Comparison of ENCODE assay signal across 31 cellular contexts in genomic region chr12:57992001-57992400, GRCh38.
"Had no signal": no experiment of that assay in that cellular context is flagged by ENCODE, and none has a peak within 500 bp of the region (broad histone marks: within the 10 kb centered on the region; RNA-seq: fewer than 3 reads in every experiment).

No MANE protein-coding gene starts in this region.

- ATAC-seq: activated CD8-positive, alpha-beta T cell treated with anti-CD3 and anti-CD28 coated beads for 36 hours; activated T-cell treated with anti-CD3 and anti-CD28 coated beads, Interleukin-2, amount 50 U/mL, for 4 hours; activated T-helper 17 cell treated with anti-CD3 and anti-CD28 coated beads, Interleukin-2, amount 50 U/mL, for 72 hours; esophagus mucosa; heart left ventricle; T-helper 17 cell had no signal

- H3K27me3 Mint-ChIP-seq: activated CD4-positive, alpha-beta T cell treated with anti-CD3 and anti-CD28 coated beads, Interleukin-2, amount 10 ng/mL, durations not matched to agents 7 days and 5 days; dendritic cell treated with granulocyte-macrophage colony-stimulating factor and Interleukin-4, amounts not matched to agents 40 ng/mL and 50 ng/mL, for 4 days had no signal

- H3K4me1 Mint-ChIP-seq: activated CD4-positive, alpha-beta T cell treated with anti-CD3 and anti-CD28 coated beads, Interleukin-2, amount 10 ng/mL, durations not matched to agents 7 days and 5 days; activated T-helper 17 cell treated with anti-CD3 and anti-CD28 coated beads, Interleukin-2, amount 50 U/mL, for 72 hours; central memory CD8-positive, alpha-beta T cell; T-helper 17 cell had no signal

- H3K4me1 ChIP-seq: heart left ventricle had no signal

- H3K27ac ChIP-seq: brain microvascular endothelial cell, coronary artery, dorsolateral prefrontal cortex, heart left ventricle had no signal

- H3K27me3 ChIP-seq: brain microvascular endothelial cell, dorsolateral prefrontal cortex, heart left ventricle had no signal

- FAIRE-seq: astrocyte, bronchial epithelial cell, frontal cortex had no signal

- H3K4me3 ChIP-seq: coronary artery, dorsolateral prefrontal cortex, heart left ventricle had no signal

- DNase-seq: activated CD4-positive, alpha-beta T cell treated with anti-CD3 and anti-CD28 coated beads for 1 hour; activated CD4-positive, alpha-beta T cell treated with anti-CD3 and anti-CD28 coated beads for 4 hours; activated CD4-positive, alpha-beta T cell treated with anti-CD3 and anti-CD28 coated beads, Interleukin-2, amount 10 ng/mL, durations not matched to agents 7 days and 5 days; activated CD4-positive, alpha-beta T cell treated with anti-CD3 and anti-CD28 coated beads, Interleukin-2, amount 50 U/mL, for 4 hours; activated CD4-positive, CD25-positive, alpha-beta regulatory T cell; activated CD8-positive, alpha-beta memory T cell treated with anti-CD3 and anti-CD28 coated beads for 24 hours; activated CD8-positive, alpha-beta T cell treated with anti-CD3 and anti-CD28 coated beads for 36 hours; activated effector memory CD4-positive, alpha-beta T cell treated with anti-CD3 and anti-CD28 coated beads, Interleukin-2, amount 50 U/mL, for 16 hours; activated naive CD4-positive, alpha-beta T cell treated with anti-CD3 and anti-CD28 coated beads, Interleukin-2, amount 50 U/mL, for 16 hours; activated T-cell treated with anti-CD3 and anti-CD28 coated beads, Interleukin-2, amount 50 U/mL, for 4 hours; amniotic stem cell; anterior cingulate cortex; brain microvascular endothelial cell; dorsolateral prefrontal cortex; effector memory CD4-positive, alpha-beta T cell; endodermal cell; foreskin fibroblast; heart left ventricle; hypothalamus; T-helper 17 cell; T1000 had no signal

- H3K36me3 ChIP-seq: brain microvascular endothelial cell, heart left ventricle had no signal

- H3K4me3 Mint-ChIP-seq: activated CD4-positive, alpha-beta T cell treated with anti-CD3 and anti-CD28 coated beads, Interleukin-2, amount 10 ng/mL, durations not matched to agents 7 days and 5 days; activated CD8-positive, alpha-beta T cell treated with anti-CD3 and anti-CD28 coated beads for 36 hours; activated naive CD8-positive, alpha-beta T cell; activated T-cell treated with anti-CD3 and anti-CD28 coated beads, Interleukin-2, amount 50 U/mL, for 4 hours; activated T-helper 17 cell treated with anti-CD3 and anti-CD28 coated beads, Interleukin-2, amount 50 U/mL, for 72 hours; central memory CD8-positive, alpha-beta T cell; dendritic cell treated with granulocyte-macrophage colony-stimulating factor and Interleukin-4, amounts not matched to agents 40 ng/mL and 50 ng/mL, for 4 days; endodermal cell; T-helper 17 cell; T-helper 2 cell treated with Interferon-gamma antibody and Interleukin-4, amounts not matched to agents 5 μg/mL and 100 μg/mL, for 36 hours had no signal

- H3K27ac Mint-ChIP-seq: activated CD4-positive, alpha-beta T cell treated with anti-CD3 and anti-CD28 coated beads, Interleukin-2, amount 10 ng/mL, durations not matched to agents 7 days and 5 days; activated CD8-positive, alpha-beta T cell treated with anti-CD3 and anti-CD28 coated beads for 36 hours; activated naive CD8-positive, alpha-beta T cell; activated T-helper 17 cell treated with anti-CD3 and anti-CD28 coated beads, Interleukin-2, amount 50 U/mL, for 72 hours; dendritic cell treated with granulocyte-macrophage colony-stimulating factor and Interleukin-4, amounts not matched to agents 40 ng/mL and 50 ng/mL, for 4 days; endodermal cell; T-helper 17 cell; T-helper 2 cell treated with Interferon-gamma antibody and Interleukin-4, amounts not matched to agents 5 μg/mL and 100 μg/mL, for 36 hours had no signal

- H3K9me3 Mint-ChIP-seq: central memory CD8-positive, alpha-beta T cell had no signal
